ENCODE assay signal across 1 cellular context in the genomic region with DNA sequence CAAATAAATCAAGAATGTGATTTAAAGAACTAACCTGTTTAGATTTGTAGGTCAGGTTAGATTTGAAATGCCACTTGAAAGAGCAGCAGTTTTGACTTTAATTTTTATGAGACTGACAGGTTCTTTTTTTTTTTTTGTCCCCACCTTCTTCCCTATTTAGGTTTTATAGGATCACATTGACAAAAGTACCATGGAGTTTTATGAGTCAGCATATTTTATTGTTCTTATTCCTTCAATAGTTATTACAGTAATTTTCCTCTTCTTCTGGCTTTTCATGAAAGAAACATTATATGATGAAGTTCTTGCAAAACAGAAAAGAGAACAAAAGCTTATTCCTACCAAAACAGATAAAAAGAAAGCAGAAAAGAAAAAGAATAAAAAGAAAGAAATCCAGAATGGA.
TF ChIP-seq lines count a peak whose summit lies in the region.

No MANE protein-coding gene starts in this region.

TF ChIP-seq in GM23338, 12 proteins besides CTCF, POLR2A, EP300 and RAD21 (continued from another document):
- TF ChIP-seq ZNF462 (CRISPR knock-in tag; IDR thresholded peaks at IDR 0.05), result no peak
- TF ChIP-seq NANOG (IDR thresholded peaks at IDR 0.05; ENCODE audit: borderline replicate concordance), result no peak
- no peak for TF ChIP-seq ETS1 (IDR thresholded peaks at IDR 0.05)
- TF ChIP-seq ZNF114 (CRISPR knock-in tag; IDR thresholded peaks at IDR 0.05), result no peak
- TF ChIP-seq POLR2AphosphoS5 (IDR thresholded peaks at IDR 0.05; ENCODE audit: low read depth), result no peak
TF ChIP-seq in GM23338: peak in this region for 0.
